21 cellular contexts compared by ENCODE assay signal in genomic region chr5:137098238-137098637, GRCh38.
"Had no signal": no experiment of that assay in that cellular context is flagged by ENCODE, and none has a peak within 500 bp of the region (broad histone marks: within the 10 kb centered on the region; RNA-seq: fewer than 3 reads in every experiment).

No MANE protein-coding gene starts in this region.

- ATAC-seq: stimulated activated effector memory CD8-positive, alpha-beta T cell treated with anti-CD3 and anti-CD28 coated beads, Interleukin-12 subunit alpha, Interleukin-12 subunit beta, amount 100 ng/mL, for 72 hours; stimulated activated memory B cell treated with anti-CD40 and anti-IgM and Interleukin-4, amounts not matched to agents 10 μg/mL and 1 μg/mL and 100 μg/mL, for 72 hours; stimulated activated naive B cell treated with anti-CD40 and anti-IgM and Interleukin-4, amounts not matched to agents 10 μg/mL and 1 μg/mL and 100 μg/mL, for 72 hours; stimulated activated naive CD8-positive, alpha-beta T cell treated with anti-CD3 and anti-CD28 coated beads, Interleukin-15, amount 100 ng/mL, for 72 hours; stimulated activated naive CD8-positive, alpha-beta T cell treated with anti-CD3 and anti-CD28 coated beads, Interleukin-15, Interleukin-2, amounts not matched to agents 100 U/mL and 50 U/mL, for 24 hours; upper lobe of right lung had no signal

- DNase-seq: stimulated activated CD4-positive, alpha-beta T cell treated with anti-CD3 and anti-CD28 coated beads, Interleukin-2, amount 100 ng/mL, for 48 hours; stimulated activated CD4-positive, alpha-beta T cell treated with anti-CD3 and anti-CD28 coated beads, Interleukin-4, amount 100 ng/mL, for 1 hour; stimulated activated CD4-positive, alpha-beta T cell treated with anti-CD3 and anti-CD28 coated beads, Interleukin-4, amount 100 ng/mL, for 24 hours; stimulated activated CD4-positive, alpha-beta T cell treated with anti-CD3 and anti-CD28 coated beads, Interleukin-4, amount 100 ng/mL, for 4 hours; stimulated activated CD8-positive, alpha-beta memory T cell treated with anti-CD3 and anti-CD28 coated beads, Interleukin-4, amount 100 ng/mL, for 48 hours; stimulated activated naive B cell treated with anti-CD40 and anti-IgM and Interleukin-4, amounts not matched to agents 10 μg/mL and 1 μg/mL and 100 μg/mL, for 72 hours; stimulated activated naive CD4-positive, alpha-beta T cell; stimulated activated naive CD4-positive, alpha-beta T cell treated with Interleukin-2 at 50 U/mL for 16 hours; stimulated activated naive CD8-positive, alpha-beta T cell treated with anti-CD3 and anti-CD28 coated beads, Interleukin-15, amount 100 ng/mL, for 72 hours; stimulated activated naive CD8-positive, alpha-beta T cell treated with anti-CD3 and anti-CD28 coated beads, Interleukin-15, Interleukin-2, amounts not matched to agents 100 U/mL and 50 U/mL, for 24 hours; stomach; substantia nigra; testis; thyroid gland; transverse colon; trophoblast cell; upper lobe of left lung; upper lobe of right lung; uterus had no signal
